In genomic region chr12:53320352-53321195, GRCh38 we compare ENCODE assay signal across 8 cellular contexts. TPM values are rescaled to one million over a fixed set of nuclear protein-coding genes. Genes with fewer than 3 reads are reported as not detected.
A peak's percentile ranks its signal among the peaks of the same experiment; 100 is the strongest.
DNase-seq lines count a peak whose midpoint lies in the region; ATAC-seq, FAIRE-seq and TF ChIP-seq lines count a peak whose summit lies in the region.

No MANE protein-coding gene starts in this region.

- no peaks in the 10 kb centered on the region for H3K9me3 ChIP-seq in BE2C
- no peaks in the 10 kb centered on the region for H3K9me3 ChIP-seq in effector memory CD4-positive, alpha-beta T cell (ENCODE audit: control insufficient read depth, low read length)

- TF ChIP-seq CTCF in BE2C (IDR thresholded peaks at IDR 0.05; ENCODE audit: low read depth, low read length) (no peak), NB4 (IDR thresholded peaks at IDR 0.05; ENCODE audit: low read depth, low read length) (no peak), nephron (IDR thresholded peaks at IDR 0.05; ENCODE audit: unreplicated experiment in 3 of 3) (no peak)

- no peak for FAIRE-seq in urothelium cell line (lab: Jason Lieb, UNC)

- peak overlapping the region; percentile 92 to 98 (median 94) for H3K27ac Mint-ChIP-seq in nephron

- no peak for TF ChIP-seq POLR2A in NB4 (IDR thresholded peaks at IDR 0.05; ENCODE audit: extremely low read depth, insufficient read length)

- H3K9me3 Mint-ChIP-seq in nephron, result no peaks in the 10 kb centered on the region

- H3K36me3 Mint-ChIP-seq in nephron (ENCODE audit: low read depth), result peaks cover 26% of the 10 kb centered on the region

- no peak for DNase-seq in BE2C
- no peak for DNase-seq in NB4 (ENCODE audit: low read depth)
- no peak for DNase-seq in effector memory CD4-positive, alpha-beta T cell
- no peak for DNase-seq in urothelium cell line (ENCODE audit: low spot score)
- no peak for DNase-seq in DMS153 (lab: John Stamatoyannopoulos, UW)
- no peak for DNase-seq in activated CD4-positive, alpha-beta T cell treated with anti-CD3 and anti-CD28 coated beads, Interleukin-2, amount 50 U/mL, for 1 hour

- H3K4me3 ChIP-seq in BE2C (ENCODE audit: low read depth, low read length) (peak overlapping the region; percentile 84), NB4 (ENCODE audit: low read depth, low read length) (peak overlapping the region; percentile 90)
- peak overlapping the region; percentile 88 for H3K4me3 ChIP-seq in effector memory CD4-positive, alpha-beta T cell (ENCODE audit: insufficient read depth, low read depth, low read length, poor library complexity, severe bottlenecking)

- peak overlapping the region; percentile 90 to 95 (median 90) for H3K4me3 Mint-ChIP-seq in nephron

- H3K27me3 ChIP-seq in BE2C, result no peaks in the 10 kb centered on the region
- H3K27me3 ChIP-seq in effector memory CD4-positive, alpha-beta T cell (replicated peaks; ENCODE audit: control insufficient read depth, insufficient read depth, low read length, poor library complexity, severe bottlenecking), result no peaks in the 10 kb centered on the region

- peaks cover 13% of the 10 kb centered on the region for H3K36me3 ChIP-seq in BE2C
- peaks cover 16% of the 10 kb centered on the region for H3K36me3 ChIP-seq in effector memory CD4-positive, alpha-beta T cell (ENCODE audit: control insufficient read depth, insufficient read depth, low read length)

- no peak for ATAC-seq in HG03442 (IDR thresholded peaks at IDR 0.05; ENCODE audit: unreplicated experiment)

- H3K4me1 ChIP-seq in BE2C, result no peaks in the 10 kb centered on the region
- peaks cover 16% of the 10 kb centered on the region for H3K4me1 ChIP-seq in effector memory CD4-positive, alpha-beta T cell (ENCODE audit: control insufficient read depth, insufficient read depth, low read length, poor library complexity, severe bottlenecking)

- H3K27ac ChIP-seq in effector memory CD4-positive, alpha-beta T cell (ENCODE audit: insufficient read depth, low read length, poor library complexity, severe bottlenecking), result peak overlapping the region; percentile 75

- H3K4me1 Mint-ChIP-seq in nephron, result peaks cover 38% of the 10 kb centered on the region

- no peaks in the 10 kb centered on the region for H3K27me3 Mint-ChIP-seq in nephron (ENCODE audit: low read depth)

RNA-seq across cellular contexts. Expression of gene AAAS, which starts 0.8 kb away (rescaled TPM):
- polyA plus RNA-seq in BE2C (2012; ENCODE audit: insufficient read depth, insufficient read length, low read depth), result 93.5 TPM

RNA-seq across cellular contexts. Expression of gene SP7, which starts 15.6 kb away (rescaled TPM):
- 2.0 TPM for polyA plus RNA-seq in BE2C (2012; ENCODE audit: insufficient read depth, insufficient read length, low read depth)

RNA-seq across cellular contexts. Expression of gene MYG1, which starts 21.1 kb away (rescaled TPM):
- polyA plus RNA-seq in BE2C (2012; ENCODE audit: insufficient read depth, insufficient read length, low read depth), result 177 TPM

RNA-seq across cellular contexts. Expression of gene PFDN5, which starts 25.2 kb away (rescaled TPM):
- 694 TPM for polyA plus RNA-seq in BE2C (2012; ENCODE audit: insufficient read depth, insufficient read length, low read depth)

RNA-seq across cellular contexts. Expression of gene ESPL1, which starts 52.5 kb away (rescaled TPM):
- polyA plus RNA-seq in BE2C (2012; ENCODE audit: insufficient read depth, insufficient read length, low read depth), result 6.3 TPM
